Comparison of ENCODE assay signal across 8 cellular contexts in the genomic region with DNA sequence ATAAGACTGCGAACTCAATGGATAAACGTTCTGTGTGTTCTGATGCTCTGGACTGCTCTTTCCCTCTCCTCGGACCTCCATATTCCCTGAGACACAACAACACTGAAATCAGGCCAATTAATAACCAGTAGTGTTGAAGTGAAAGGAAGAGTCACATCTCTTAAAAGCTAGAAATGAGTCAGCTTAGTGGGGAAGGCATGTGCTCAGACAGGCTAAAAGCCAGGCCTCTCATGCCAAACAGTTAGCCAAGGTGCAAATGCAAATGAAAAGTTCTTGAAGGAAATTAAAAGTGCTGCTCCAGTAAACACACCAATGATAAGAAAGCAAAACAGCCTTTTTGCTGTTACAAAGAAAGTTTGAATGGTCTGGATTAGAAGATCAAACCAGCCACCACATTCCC. TPM values are rescaled to one million over a fixed set of nuclear protein-coding genes. Genes with fewer than 3 reads are reported as not detected.
A peak's percentile ranks its signal among the peaks of the same experiment; 100 is the strongest.
DNase-seq lines count a peak whose midpoint lies in the region; ATAC-seq, FAIRE-seq and TF ChIP-seq lines count a peak whose summit lies in the region.

No MANE protein-coding gene starts in this region.

- H3K36me3 ChIP-seq in kidney (ENCODE audit: control insufficient read depth in 1 of 2, insufficient read depth in 2 of 2, low read length in 2 of 2) = no peaks in the 10 kb centered on the region

- H3K27ac ChIP-seq in kidney (ENCODE audit: low read depth in 2 of 2, low read length in 2 of 2) = peak overlapping the region in 1 of 2 donors; percentile 67

- FAIRE-seq in kidney (lab: Jason Lieb, UNC) = no peak

- DNase-seq in Daoy (ENCODE audit: low read depth) (peak; percentile 75), left ventricle myocardium superior (no peak), DMS153 (lab: John Stamatoyannopoulos, UW) (no peak), kidney (no peak), SW480 (ENCODE audit: low spot score) (no peak), NCI-H446 treated with DMSO at 0.1 percent for 48 hours (lab: John Stamatoyannopoulos, UW) (no peak)

- H3K4me3 ChIP-seq in kidney (ENCODE audit: low read length in 2 of 2) = no peak overlapping the region

- intact Hi-C loops in left ventricle myocardium superior (cut with micrococcal nuclease) (no loop called here), kidney (cut with DNase I) (no loop called here)

- no peak for TF ChIP-seq CTCF in kidney (IDR thresholded peaks at IDR 0.05; ENCODE audit: borderline replicate concordance, extremely low read depth, insufficient read depth)

- ATAC-seq in GM21526 (IDR thresholded peaks at IDR 0.05; ENCODE audit: low FRiP score, unreplicated experiment) (peak; percentile 98), HG03575 (IDR thresholded peaks at IDR 0.05; ENCODE audit: extremely low read depth, insufficient number of reproducible peaks, low FRiP score, unreplicated experiment) (peak; percentile 98), left ventricle myocardium superior (peak; percentile 80)

- H3K9me3 ChIP-seq in kidney (ENCODE audit: control insufficient read depth in 1 of 2, low read length in 2 of 2) = no peaks in the 10 kb centered on the region

- no peak overlapping the region for H3K9ac ChIP-seq in kidney (ENCODE audit: low read length in 2 of 2)

- peaks cover 21 to 23% of the 10 kb centered on the region in 2 donors for H3K4me1 ChIP-seq in kidney (ENCODE audit: control insufficient read depth in 1 of 2, insufficient read depth in 1 of 2, low read depth in 1 of 2, low read length in 2 of 2)

RNA-seq across cellular contexts. Expression of gene TNS3, which starts 29.3 kb away (rescaled TPM):
- total RNA-seq in Daoy (2014; rRNA removed; shearing (Covaris generic)) = 58.3 and 58.4 TPM in 2 replicates
- total RNA-seq in left ventricle myocardium superior = 42.4 TPM
- 198 TPM for total RNA-seq in kidney
- 38.4 TPM for polyA plus RNA-seq in kidney (ENCODE audit: insufficient read depth, low read depth, low replicate concordance)
